1 cellular context compared by ENCODE assay signal in the genomic region with DNA sequence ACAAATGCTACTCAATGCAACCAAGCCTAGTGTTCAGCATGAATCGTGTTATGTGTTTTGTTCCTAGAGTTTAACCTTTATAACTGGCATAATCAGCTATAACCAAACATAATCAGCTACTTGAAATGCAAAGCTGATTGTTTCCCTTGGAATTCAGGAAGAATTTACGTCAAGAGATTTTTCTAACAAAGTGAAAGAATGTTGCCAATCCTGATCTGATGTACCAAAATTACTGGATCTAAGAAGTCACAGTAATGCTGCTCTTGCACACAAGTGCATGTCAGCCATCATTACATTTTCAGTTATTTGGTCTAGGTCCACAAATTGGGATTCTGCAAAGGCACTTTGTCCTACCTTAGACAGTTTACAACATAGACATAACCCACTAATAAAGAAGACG.
TF ChIP-seq lines count a peak whose summit lies in the region.

No MANE protein-coding gene starts in this region.

TF ChIP-seq in H1, 55 proteins besides CTCF, POLR2A, EP300 and RAD21 (continued from another document):
- no peak for TF ChIP-seq CHD7 (IDR thresholded peaks at IDR 0.05; ENCODE audit: insufficient replicate concordance, low read length)
- no peak for TF ChIP-seq RNF2 (IDR thresholded peaks at IDR 0.05; ENCODE audit: borderline replicate concordance, low read depth, low read length, missing control alignments, poor library complexity, severe bottlenecking)
- no peak for TF ChIP-seq FOSL1 (IDR thresholded peaks at IDR 0.05; ENCODE audit: insufficient read depth, low read depth, low read length)
- no peak for TF ChIP-seq CHD2 (IDR thresholded peaks at IDR 0.05; ENCODE audit: low read length)
- TF ChIP-seq EGR1 (IDR thresholded peaks at IDR 0.05; ENCODE audit: borderline replicate concordance, low read depth, low read length), result no peak
- no peak for TF ChIP-seq BRCA1 (IDR thresholded peaks at IDR 0.05; ENCODE audit: low read depth, low read length)
- no peak for TF ChIP-seq ATF2 (IDR thresholded peaks at IDR 0.05; ENCODE audit: low read length)
- TF ChIP-seq, protein P1, sequence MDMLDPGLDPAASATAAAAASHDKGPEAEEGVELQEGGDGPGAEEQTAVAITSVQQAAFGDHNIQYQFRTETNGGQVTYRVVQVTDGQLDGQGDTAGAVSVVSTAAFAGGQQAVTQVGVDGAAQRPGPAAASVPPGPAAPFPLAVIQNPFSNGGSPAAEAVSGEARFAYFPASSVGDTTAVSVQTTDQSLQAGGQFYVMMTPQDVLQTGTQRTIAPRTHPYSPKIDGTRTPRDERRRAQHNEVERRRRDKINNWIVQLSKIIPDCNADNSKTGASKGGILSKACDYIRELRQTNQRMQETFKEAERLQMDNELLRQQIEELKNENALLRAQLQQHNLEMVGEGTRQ (IDR thresholded peaks at IDR 0.05; ENCODE audit: low read length), result no peak
- no peak for TF ChIP-seq NANOG (IDR thresholded peaks at IDR 0.05; ENCODE audit: insufficient read depth, low read depth, low read length, poor library complexity, severe bottlenecking)
- no peak for TF ChIP-seq GTF2F1 (IDR thresholded peaks at IDR 0.05; ENCODE audit: borderline replicate concordance, low read depth, low read length)
